Comparison of ENCODE assay signal across 10 cellular contexts in genomic region chr9:110069326-110070248, GRCh38.
DNase-seq lines count a peak whose midpoint lies in the region; ATAC-seq and TF ChIP-seq lines count a peak whose summit lies in the region.
"Had no signal": no experiment of that assay in that cellular context is flagged by ENCODE, and none has a peak within 500 bp of the region (broad histone marks: within the 10 kb centered on the region; RNA-seq: fewer than 3 reads in every experiment).

No MANE protein-coding gene starts in this region.

- peak; percentile 70; the same call in 2 of the 3 replicates for ATAC-seq in RWPE2 (ENCODE audit: low read depth)
- ATAC-seq in GM18519 (IDR thresholded peaks at IDR 0.05; ENCODE audit: low FRiP score, unreplicated experiment): no peak
- ATAC-seq in GM21381 (IDR thresholded peaks at IDR 0.05; ENCODE audit: unreplicated experiment): no peak
- no peak for ATAC-seq in HG02852 (IDR thresholded peaks at IDR 0.05; ENCODE audit: unreplicated experiment)

- H3K4me3 ChIP-seq in BJ (ENCODE audit: low read depth, low read length): peak overlapping the region; percentile 0; the same call in 1 of the 2 replicates
- no peak overlapping the region for H3K4me3 ChIP-seq in RWPE2 (ENCODE audit: severe bottlenecking)

- DNase-seq in BJ (ENCODE audit: low read depth): peak; percentile 96
- DNase-seq in RWPE2 (ENCODE audit: low spot score): no peak
- peak; percentile 87 for DNase-seq in fibroblast of gingiva (ENCODE audit: low read depth)
- DNase-seq in osteocyte (ENCODE audit: extremely low spot score, unreplicated experiment): no peak
- no peak for DNase-seq in GDM1 (lab: John Stamatoyannopoulos, UW)
- DNase-seq: islet precursor cell, NCI-H510A treated with DMSO at 0.1 percent for 48 hours had no signal

- TF ChIP-seq CTCF in BJ (IDR thresholded peaks at IDR 0.05; ENCODE audit: insufficient read depth, low read depth, low read length) (no peak), RWPE2 (IDR thresholded peaks at IDR 0.05; ENCODE audit: poor library complexity, severe bottlenecking) (no peak), osteocyte (IDR thresholded peaks at IDR 0.05) (no peak)

- H3K27me3 ChIP-seq in BJ (ENCODE audit: control insufficient read depth, insufficient read depth, low read length) (no peaks in the 10 kb centered on the region), RWPE2 (ENCODE audit: insufficient read depth, poor library complexity, severe bottlenecking) (no peaks in the 10 kb centered on the region)

- no peaks in the 10 kb centered on the region for H3K27me3 Mint-ChIP-seq in osteocyte (ENCODE audit: unreplicated experiment)

- H3K9me3 ChIP-seq in RWPE2 (ENCODE audit: severe bottlenecking): no peaks in the 10 kb centered on the region

- POLR2A ChIA-PET in BJ (lab: Charles Lee): no interaction called here

- H3K36me3 ChIP-seq in BJ (ENCODE audit: control insufficient read depth, insufficient read depth, low read length): peaks cover 1% of the 10 kb centered on the region; the same call in 1 of the 2 replicates
- H3K36me3 ChIP-seq in RWPE2 (ENCODE audit: low read depth): peaks cover 16% of the 10 kb centered on the region

- H3K4me1 ChIP-seq in RWPE2 (ENCODE audit: insufficient read depth, poor library complexity, severe bottlenecking): peaks cover 32% of the 10 kb centered on the region

- CTCF ChIA-PET in BJ (lab: Yijun Ruan, JAX): interaction anchor here (1.6 to 2.6 kb wide), 5 partner anchors 9 to 158 kb away, joined by 3 to 10 read pairs (median 7); no protein-coding TSS in a partner anchor

- peaks cover 55% of the 10 kb centered on the region for H3K4me1 Mint-ChIP-seq in osteocyte (ENCODE audit: unreplicated experiment)

- H3K27ac ChIP-seq in RWPE2 (ENCODE audit: poor library complexity, severe bottlenecking): peak overlapping the region; percentile 63

- H3K27ac Mint-ChIP-seq in osteocyte (ENCODE audit: unreplicated experiment): peak overlapping the region; percentile 88

- H3K9me3 Mint-ChIP-seq in osteocyte (ENCODE audit: unreplicated experiment): no peaks in the 10 kb centered on the region

- H3K4me3 Mint-ChIP-seq in osteocyte (ENCODE audit: unreplicated experiment): no peak overlapping the region

- H3K36me3 Mint-ChIP-seq in osteocyte (ENCODE audit: unreplicated experiment): peaks cover 5% of the 10 kb centered on the region

Comparison
In these comparisons a context has a peak if more than half of its experiments do, and no peak if none do; other contexts are left out.
1. DNase-seq: peak in BJ (single experiment) and fibroblast of gingiva (single experiment); none in RWPE2 (single experiment), osteocyte (single experiment) and GDM1 (single experiment).